In genomic region chr2:240960963-240961876, GRCh38 we compare ENCODE assay signal across 13 cellular contexts. TPM values are rescaled to one million over a fixed set of nuclear protein-coding genes. Genes with fewer than 3 reads are reported as not detected.
A peak's percentile ranks its signal among the peaks of the same experiment; 100 is the strongest.
DNase-seq lines count a peak whose midpoint lies in the region.
"Had no signal": no experiment of that assay in that cellular context is flagged by ENCODE, and none has a peak within 500 bp of the region (broad histone marks: within the 10 kb centered on the region; RNA-seq: fewer than 3 reads in every experiment).

No MANE protein-coding gene starts in this region.

- POLR2A ChIA-PET in activated CD4-positive, alpha-beta memory T cell treated with anti-CD3 and anti-CD28 coated beads for 36 hours (lab: Charles Lee): no interaction called here
- POLR2A ChIA-PET in activated CD4-positive, alpha-beta memory T cell treated with anti-CD3 and anti-CD28 coated beads, Interleukin-2, amount 10 ng/mL, durations not matched to agents 7 days and 5 days (lab: Charles Lee): no interaction called here

- WGBS in mesodermal cell (ENCODE audit: insufficient coverage in 2 of 2), 2 experiments: 88 to 90% methylated on average over 27 of the region's 27 CpGs
- WGBS in urinary bladder: 72% methylated on average over 27 of the region's 27 CpGs

- no peaks in the 10 kb centered on the region for H3K36me3 ChIP-seq in mesodermal cell (ENCODE audit: control insufficient read depth, insufficient read depth, low read length)
- no peaks in the 10 kb centered on the region for H3K36me3 ChIP-seq in urinary bladder (ENCODE audit: insufficient read depth)
- H3K36me3 ChIP-seq: colonic mucosa, right lobe of liver had no signal

- H3K9me3 ChIP-seq in mesodermal cell (ENCODE audit: control insufficient read depth, low read length): no peaks in the 10 kb centered on the region
- H3K9me3 ChIP-seq: colonic mucosa, right lobe of liver had no signal

- H3K4me3 Mint-ChIP-seq in activated CD4-positive, alpha-beta memory T cell treated with anti-CD3 and anti-CD28 coated beads for 36 hours: no peak overlapping the region
- no peak overlapping the region for H3K4me3 Mint-ChIP-seq in activated CD4-positive, alpha-beta memory T cell treated with anti-CD3 and anti-CD28 coated beads, Interleukin-2, amount 10 ng/mL, durations not matched to agents 7 days and 5 days
- H3K4me3 Mint-ChIP-seq: activated T-helper 1 cell treated with anti-CD3 and anti-CD28 coated beads, Interleukin-12 subunit alpha, Interleukin-12 subunit beta, Interleukin-2, Interleukin-4 antibody, amounts not matched to agents 30 ng/mL and 10 ng/mL and 1 ng/mL, durations not matched to agents 14 hours and 24 hours and 36 hours had no signal

- H3K27me3 Mint-ChIP-seq in activated CD4-positive, alpha-beta memory T cell treated with anti-CD3 and anti-CD28 coated beads for 36 hours: no peaks in the 10 kb centered on the region
- no peaks in the 10 kb centered on the region for H3K27me3 Mint-ChIP-seq in activated CD4-positive, alpha-beta memory T cell treated with anti-CD3 and anti-CD28 coated beads, Interleukin-2, amount 10 ng/mL, durations not matched to agents 7 days and 5 days

- peak; percentile 5 for DNase-seq in activated CD4-positive, alpha-beta memory T cell treated with anti-CD3 and anti-CD28 coated beads for 36 hours
- no peak for DNase-seq in activated CD4-positive, alpha-beta memory T cell treated with anti-CD3 and anti-CD28 coated beads, Interleukin-2, amount 10 ng/mL, durations not matched to agents 7 days and 5 days
- DNase-seq in astrocyte of the hippocampus (ENCODE audit: low read depth, low spot score) (peak; percentile 29), NCI-H446 (lab: John Stamatoyannopoulos, UW) (no peak), HCEC 1CT (no peak), T1000 (lab: John Stamatoyannopoulos, UW) (no peak)
- DNase-seq: NCI-H1694 had no signal

- H3K27ac ChIP-seq in mesodermal cell (ENCODE audit: low read depth, low read length, severe bottlenecking): peak overlapping the region; percentile 45
- H3K27ac ChIP-seq in urinary bladder (ENCODE audit: low read depth): peak overlapping the region; percentile 29
- H3K27ac ChIP-seq: colonic mucosa had no signal

- intact Hi-C loops in activated CD4-positive, alpha-beta memory T cell treated with anti-CD3 and anti-CD28 coated beads for 36 hours (cut with micrococcal nuclease): no loop called here

- H3K4me1 ChIP-seq in mesodermal cell (ENCODE audit: control insufficient read depth, insufficient read depth, low read length, poor library complexity, severe bottlenecking): no peaks in the 10 kb centered on the region
- H3K4me1 ChIP-seq in urinary bladder (ENCODE audit: insufficient read depth): peaks cover 1% of the 10 kb centered on the region
- H3K4me1 ChIP-seq: colonic mucosa had no signal

- CTCF ChIA-PET in activated CD4-positive, alpha-beta memory T cell treated with anti-CD3 and anti-CD28 coated beads for 36 hours (lab: Charles Lee): no interaction called here
- CTCF ChIA-PET in activated CD4-positive, alpha-beta memory T cell treated with anti-CD3 and anti-CD28 coated beads, Interleukin-2, amount 10 ng/mL, durations not matched to agents 7 days and 5 days (lab: Charles Lee): no interaction called here

- H3K27ac Mint-ChIP-seq in activated CD4-positive, alpha-beta memory T cell treated with anti-CD3 and anti-CD28 coated beads for 36 hours: no peak overlapping the region
- no peak overlapping the region for H3K27ac Mint-ChIP-seq in activated CD4-positive, alpha-beta memory T cell treated with anti-CD3 and anti-CD28 coated beads, Interleukin-2, amount 10 ng/mL, durations not matched to agents 7 days and 5 days
- H3K27ac Mint-ChIP-seq: activated T-helper 1 cell treated with anti-CD3 and anti-CD28 coated beads, Interleukin-12 subunit alpha, Interleukin-12 subunit beta, Interleukin-2, Interleukin-4 antibody, amounts not matched to agents 30 ng/mL and 10 ng/mL and 1 ng/mL, durations not matched to agents 14 hours and 24 hours and 36 hours had no signal

- no peak overlapping the region for H3K4me3 ChIP-seq in mesodermal cell (ENCODE audit: extremely low read depth, insufficient read depth, low read length, poor library complexity, severe bottlenecking)
- no peak overlapping the region for H3K4me3 ChIP-seq in urinary bladder (ENCODE audit: low read depth, low read length)
- H3K4me3 ChIP-seq: colonic mucosa, lung, right lobe of liver had no signal

- no peaks in the 10 kb centered on the region for H3K9me3 Mint-ChIP-seq in activated CD4-positive, alpha-beta memory T cell treated with anti-CD3 and anti-CD28 coated beads for 36 hours
- H3K9me3 Mint-ChIP-seq in activated CD4-positive, alpha-beta memory T cell treated with anti-CD3 and anti-CD28 coated beads, Interleukin-2, amount 10 ng/mL, durations not matched to agents 7 days and 5 days: no peaks in the 10 kb centered on the region
- H3K9me3 Mint-ChIP-seq: activated T-helper 1 cell treated with anti-CD3 and anti-CD28 coated beads, Interleukin-12 subunit alpha, Interleukin-12 subunit beta, Interleukin-2, Interleukin-4 antibody, amounts not matched to agents 30 ng/mL and 10 ng/mL and 1 ng/mL, durations not matched to agents 14 hours and 24 hours and 36 hours had no signal

- no peaks in the 10 kb centered on the region for H3K36me3 Mint-ChIP-seq in activated CD4-positive, alpha-beta memory T cell treated with anti-CD3 and anti-CD28 coated beads for 36 hours
- H3K36me3 Mint-ChIP-seq in activated CD4-positive, alpha-beta memory T cell treated with anti-CD3 and anti-CD28 coated beads, Interleukin-2, amount 10 ng/mL, durations not matched to agents 7 days and 5 days (ENCODE audit: low read depth): no peaks in the 10 kb centered on the region

- no peaks in the 10 kb centered on the region for H3K4me1 Mint-ChIP-seq in activated CD4-positive, alpha-beta memory T cell treated with anti-CD3 and anti-CD28 coated beads for 36 hours (ENCODE audit: low read depth)
- H3K4me1 Mint-ChIP-seq in activated CD4-positive, alpha-beta memory T cell treated with anti-CD3 and anti-CD28 coated beads, Interleukin-2, amount 10 ng/mL, durations not matched to agents 7 days and 5 days: no peaks in the 10 kb centered on the region

RNA-seq across cellular contexts. Expression of gene SNED1, which starts 37.2 kb away (rescaled TPM):
- total RNA-seq in activated CD4-positive, alpha-beta memory T cell treated with anti-CD3 and anti-CD28 coated beads for 36 hours: 1 to 10 TPM; 2.6 to 3.8 TPM
- total RNA-seq in activated CD4-positive, alpha-beta memory T cell treated with anti-CD3 and anti-CD28 coated beads, Interleukin-2, amount 10 ng/mL, durations not matched to agents 7 days and 5 days: 10 to 100 TPM; 32.6 to 34.3 TPM
- polyA plus RNA-seq in mesodermal cell (2013, experiment 1 of 2): 2.2 TPM
- 1.6 TPM for polyA plus RNA-seq in mesodermal cell (2013, experiment 2 of 2)
- 11.5 TPM for total RNA-seq in urinary bladder
- polyA plus RNA-seq in urinary bladder: 17.1 TPM

RNA-seq across cellular contexts. Expression of gene CROCC2, which starts 55.1 kb away (rescaled TPM):
- not detected for total RNA-seq in activated CD4-positive, alpha-beta memory T cell treated with anti-CD3 and anti-CD28 coated beads for 36 hours
- not detected for total RNA-seq in activated CD4-positive, alpha-beta memory T cell treated with anti-CD3 and anti-CD28 coated beads, Interleukin-2, amount 10 ng/mL, durations not matched to agents 7 days and 5 days
- not detected for polyA plus RNA-seq in mesodermal cell (2013, experiment 1 of 2)
- not detected for polyA plus RNA-seq in mesodermal cell (2013, experiment 2 of 2)
- not detected for total RNA-seq in urinary bladder
- polyA plus RNA-seq in urinary bladder: 0.08 TPM
- total RNA-seq: activated T-helper 1 cell treated with anti-CD3 and anti-CD28 coated beads, Interleukin-12 subunit alpha, Interleukin-12 subunit beta, Interleukin-2, Interleukin-4 antibody, amounts not matched to agents 30 ng/mL and 10 ng/mL and 1 ng/mL, durations not matched to agents 14 hours and 24 hours and 36 hours had no signal

Comparison
In these comparisons a context has a peak if more than half of its experiments do, and no peak if none do; other contexts are left out.
1. DNase-seq: peak in activated CD4-positive, alpha-beta memory T cell treated with anti-CD3 and anti-CD28 coated beads for 36 hours (single experiment) and astrocyte of the hippocampus (single experiment); none in activated CD4-positive, alpha-beta memory T cell treated with anti-CD3 and anti-CD28 coated beads, Interleukin-2, amount 10 ng/mL, durations not matched to agents 7 days and 5 days (single experiment), NCI-H446 (0 of 2), HCEC 1CT (single experiment) and T1000 (single experiment).